14 cellular contexts compared by ENCODE assay signal in genomic region chr11:3781423-3781822, GRCh38. TPM values are rescaled to one million over a fixed set of nuclear protein-coding genes. Genes with fewer than 3 reads are reported as not detected.
DNase-seq lines count a peak whose midpoint lies in the region; ATAC-seq and TF ChIP-seq lines count a peak whose summit lies in the region.
"Had no signal": no experiment of that assay in that cellular context is flagged by ENCODE, and none has a peak within 500 bp of the region (broad histone marks: within the 10 kb centered on the region; RNA-seq: fewer than 3 reads in every experiment).

No MANE protein-coding gene starts in this region.

- no peak for TF ChIP-seq EP300 in ovary (IDR thresholded peaks at IDR 0.05)

- peaks cover 34 to 50% (median 41%) of the 10 kb centered on the region in 4 donors for H3K4me1 Mint-ChIP-seq in CD4-positive, CD25-positive, alpha-beta regulatory T cell

- peak overlapping the region; percentile 14 for H3K27ac ChIP-seq in CD4-positive, CD25-positive, alpha-beta regulatory T cell (ENCODE audit: insufficient read depth, low read length, poor library complexity, severe bottlenecking)
- H3K27ac ChIP-seq in lower lobe of right lung (no peak overlapping the region), ovary (no peak overlapping the region), right cardiac atrium (ENCODE audit: low read length) (no peak overlapping the region)

- H3K36me3 Mint-ChIP-seq in CD4-positive, CD25-positive, alpha-beta regulatory T cell, result peaks cover 37% of the 10 kb centered on the region

- peak overlapping the region in 2 of 3 donors; percentile 32 to 84 for H3K27ac Mint-ChIP-seq in CD4-positive, CD25-positive, alpha-beta regulatory T cell

- peak overlapping the region in 1 of 4 donors; percentile 15 for H3K4me3 Mint-ChIP-seq in CD4-positive, CD25-positive, alpha-beta regulatory T cell
- H3K4me3 Mint-ChIP-seq: activated CD4-positive, alpha-beta T cell treated with anti-CD3 and anti-CD28 coated beads, Interleukin-2, amount 10 ng/mL, durations not matched to agents 7 days and 5 days; brain had no signal

- TF ChIP-seq CTCF in lower lobe of right lung (IDR thresholded peaks at IDR 0.05), result no peak
- TF ChIP-seq CTCF in ovary (IDR thresholded peaks at IDR 0.05), result no peak

- ATAC-seq in CD4-positive, CD25-positive, alpha-beta regulatory T cell (ENCODE audit: low read depth in 2 of 2), result no peak
- ATAC-seq in lower lobe of right lung, result peak; percentile 65 to 69
- no peak for ATAC-seq in HG03460 (IDR thresholded peaks at IDR 0.05; ENCODE audit: unreplicated experiment)
- ATAC-seq in right cardiac atrium, result no peak
- ATAC-seq: gastroesophageal sphincter had no signal

- no peaks in the 10 kb centered on the region for H3K9me3 Mint-ChIP-seq in CD4-positive, CD25-positive, alpha-beta regulatory T cell
- H3K9me3 Mint-ChIP-seq: activated CD4-positive, alpha-beta T cell treated with anti-CD3 and anti-CD28 coated beads, Interleukin-2, amount 10 ng/mL, durations not matched to agents 7 days and 5 days; brain had no signal

- H3K4me3 ChIP-seq in CD4-positive, CD25-positive, alpha-beta regulatory T cell (ENCODE audit: low read depth, low read length), result peak overlapping the region; percentile 19
- no peak overlapping the region for H3K4me3 ChIP-seq in adipocyte (ENCODE audit: low read length)
- H3K4me3 ChIP-seq in lower lobe of right lung, result no peak overlapping the region
- no peak overlapping the region for H3K4me3 ChIP-seq in ovary
- H3K4me3 ChIP-seq in right cardiac atrium (ENCODE audit: low read length), result no peak overlapping the region
- H3K4me3 ChIP-seq: gastroesophageal sphincter had no signal

- WGBS in ovary, 3 donors, result 4 to 12% (median 4%) methylated on average over 2 of the region's 2 CpGs
- 25% methylated on average over 2 of the region's 2 CpGs for WGBS in right cardiac atrium

- intact Hi-C loops in lower lobe of right lung (cut with DNase I), result no loop called here
- intact Hi-C loops in ovary (cut with DNase I), result no loop called here
- intact Hi-C loops in right cardiac atrium (cut with DNase I), result no loop called here

- no peak for TF ChIP-seq POLR2A in ovary (IDR thresholded peaks at IDR 0.05)

- DNase-seq in CD4-positive, CD25-positive, alpha-beta regulatory T cell, result no peak
- DNase-seq in M059J (ENCODE audit: low read depth) (peak; percentile 62), adipocyte (ENCODE audit: low read depth) (peak; percentile 61), lower lobe of right lung (no peak), ovary (no peak), H4 (ENCODE audit: low spot score) (no peak), right cardiac atrium (no peak)
- DNase-seq: activated CD4-positive, alpha-beta T cell treated with anti-CD3 and anti-CD28 coated beads, Interleukin-2, amount 10 ng/mL, durations not matched to agents 7 days and 5 days; DMS53; NCI-H1092 treated with DMSO at 0.1 percent for 48 hours; substantia nigra had no signal

- no peaks in the 10 kb centered on the region for H3K9me3 ChIP-seq in CD4-positive, CD25-positive, alpha-beta regulatory T cell (ENCODE audit: control insufficient read depth in 2 of 2, low read length in 2 of 2)
- H3K9me3 ChIP-seq in adipocyte (ENCODE audit: control insufficient read depth, low read length) (no peaks in the 10 kb centered on the region), lower lobe of right lung (no peaks in the 10 kb centered on the region), ovary (no peaks in the 10 kb centered on the region), right cardiac atrium (ENCODE audit: control insufficient read depth, low read length) (no peaks in the 10 kb centered on the region)
- H3K9me3 ChIP-seq: gastroesophageal sphincter had no signal

- peaks cover 51% of the 10 kb centered on the region for H3K4me1 ChIP-seq in CD4-positive, CD25-positive, alpha-beta regulatory T cell (ENCODE audit: control insufficient read depth, insufficient read depth, low read length, poor library complexity, severe bottlenecking)
- H3K4me1 ChIP-seq in adipocyte (ENCODE audit: control insufficient read depth, insufficient read depth, low read length), result peaks cover 13% of the 10 kb centered on the region
- peaks cover 36% of the 10 kb centered on the region for H3K4me1 ChIP-seq in lower lobe of right lung
- H3K4me1 ChIP-seq in ovary (ENCODE audit: insufficient read depth), result no peaks in the 10 kb centered on the region
- no peaks in the 10 kb centered on the region for H3K4me1 ChIP-seq in right cardiac atrium (ENCODE audit: control insufficient read depth, insufficient read depth, low read length)

- no peaks in the 10 kb centered on the region for H3K27me3 ChIP-seq in CD4-positive, CD25-positive, alpha-beta regulatory T cell (ENCODE audit: control insufficient read depth, insufficient read depth, low read length)
- H3K27me3 ChIP-seq in adipocyte (replicated peaks; ENCODE audit: control insufficient read depth, insufficient read depth, low read length), result no peaks in the 10 kb centered on the region
- H3K27me3 ChIP-seq in lower lobe of right lung (ENCODE audit: low read depth), result no peaks in the 10 kb centered on the region
- H3K27me3 ChIP-seq in ovary, result no peaks in the 10 kb centered on the region
- H3K27me3 ChIP-seq in right cardiac atrium (ENCODE audit: control insufficient read depth, insufficient read depth), result no peaks in the 10 kb centered on the region
- H3K27me3 ChIP-seq: gastroesophageal sphincter had no signal

- no peaks in the 10 kb centered on the region for H3K27me3 Mint-ChIP-seq in CD4-positive, CD25-positive, alpha-beta regulatory T cell
- H3K27me3 Mint-ChIP-seq: activated CD4-positive, alpha-beta T cell treated with anti-CD3 and anti-CD28 coated beads, Interleukin-2, amount 10 ng/mL, durations not matched to agents 7 days and 5 days; brain had no signal

- no peak overlapping the region for H3K9ac ChIP-seq in adipocyte (ENCODE audit: low read length)

- H3K36me3 ChIP-seq in CD4-positive, CD25-positive, alpha-beta regulatory T cell (ENCODE audit: control insufficient read depth, insufficient read depth, low read length), result peaks cover 46% of the 10 kb centered on the region
- peaks cover 43% of the 10 kb centered on the region for H3K36me3 ChIP-seq in adipocyte (ENCODE audit: control insufficient read depth, insufficient read depth, low read length, severe bottlenecking)
- H3K36me3 ChIP-seq in lower lobe of right lung, result peaks cover 49% of the 10 kb centered on the region
- no peaks in the 10 kb centered on the region for H3K36me3 ChIP-seq in ovary

RNA-seq across cellular contexts. Expression of gene NUP98, which starts 15.9 kb away (rescaled TPM):
- total RNA-seq in CD4-positive, CD25-positive, alpha-beta regulatory T cell, result 131 TPM
- polyA plus RNA-seq in CD4-positive, CD25-positive, alpha-beta regulatory T cell, result 10 to 100 TPM; 28.0 to 48.7 (median 44.6) TPM
- 110 and 133 TPM in 2 replicates for total RNA-seq in M059J (2014; rRNA removed; shearing (Covaris generic))
- total RNA-seq in lower lobe of right lung, result 62.3 TPM
- 100 to 1,000 TPM in 3 of 7 donors, 10 to 100 TPM in 4; 59.4 to 126 (median 94.5) TPM for total RNA-seq in ovary
- 10 to 100 TPM; 38.5 to 67.4 TPM for polyA plus RNA-seq in ovary
- 93.9 and 101 TPM in 2 replicates for total RNA-seq in H4 (2014; rRNA removed; shearing (Covaris generic))
- 10 to 100 TPM; 38.8 to 55.9 (median 43.4) TPM for total RNA-seq in right cardiac atrium
- 22.9 TPM for polyA plus RNA-seq in right cardiac atrium

RNA-seq across cellular contexts. Expression of gene PGAP2, which starts 26.9 kb away (rescaled TPM):
- total RNA-seq in CD4-positive, CD25-positive, alpha-beta regulatory T cell, result 11.6 TPM
- 10 to 100 TPM; 11.4 to 16.7 (median 14.0) TPM for polyA plus RNA-seq in CD4-positive, CD25-positive, alpha-beta regulatory T cell
- 12.4 and 13.9 TPM in 2 replicates for total RNA-seq in M059J (2014; rRNA removed; shearing (Covaris generic))
- total RNA-seq in lower lobe of right lung, result 23.8 TPM
- 10 to 100 TPM in 5 of 7 donors, 1 to 10 TPM in 2; 7.7 to 17.6 (median 10.9) TPM for total RNA-seq in ovary
- polyA plus RNA-seq in ovary, result 10 to 100 TPM; 13.1 to 15.3 TPM
- total RNA-seq in H4 (2014; rRNA removed; shearing (Covaris generic)), result 8.2 and 14.0 TPM in 2 replicates
- total RNA-seq in right cardiac atrium, result 10 to 100 TPM; 12.4 to 19.5 (median 15.2) TPM
- polyA plus RNA-seq in right cardiac atrium, result 13.9 TPM

RNA-seq across cellular contexts. Expression of gene RHOG, which starts 59.3 kb away (rescaled TPM):
- total RNA-seq in CD4-positive, CD25-positive, alpha-beta regulatory T cell, result 173 TPM
- polyA plus RNA-seq in CD4-positive, CD25-positive, alpha-beta regulatory T cell, result 100 to 1,000 TPM; 222 to 276 (median 240) TPM
- 46.6 and 67.0 TPM in 2 replicates for total RNA-seq in M059J (2014; rRNA removed; shearing (Covaris generic))
- total RNA-seq in lower lobe of right lung (86.5 TPM), ovary (10 to 100 TPM; 23.6 to 49.2 (median 39.6) TPM), right cardiac atrium (10 to 100 TPM; 18.7 to 26.0 (median 25.6) TPM)
- polyA plus RNA-seq in ovary (10 to 100 TPM; 23.3 to 41.0 TPM), right cardiac atrium (23.7 TPM)
- 37.4 and 62.5 TPM in 2 replicates for total RNA-seq in H4 (2014; rRNA removed; shearing (Covaris generic))

Comparison
In these comparisons a context has a peak if more than half of its experiments do, and no peak if none do; other contexts are left out.
1. ATAC-seq: peak in lower lobe of right lung (2 of 2); none in CD4-positive, CD25-positive, alpha-beta regulatory T cell (0 of 2), HG03460 (single experiment) and right cardiac atrium (0 of 2).
2. DNase-seq: peak in M059J (single experiment) and adipocyte (single experiment); none in CD4-positive, CD25-positive, alpha-beta regulatory T cell (0 of 3), lower lobe of right lung (single experiment), ovary (0 of 5), H4 (single experiment) and right cardiac atrium (0 of 3).